Comparison of ENCODE assay signal across 8 cellular contexts in the genomic region with DNA sequence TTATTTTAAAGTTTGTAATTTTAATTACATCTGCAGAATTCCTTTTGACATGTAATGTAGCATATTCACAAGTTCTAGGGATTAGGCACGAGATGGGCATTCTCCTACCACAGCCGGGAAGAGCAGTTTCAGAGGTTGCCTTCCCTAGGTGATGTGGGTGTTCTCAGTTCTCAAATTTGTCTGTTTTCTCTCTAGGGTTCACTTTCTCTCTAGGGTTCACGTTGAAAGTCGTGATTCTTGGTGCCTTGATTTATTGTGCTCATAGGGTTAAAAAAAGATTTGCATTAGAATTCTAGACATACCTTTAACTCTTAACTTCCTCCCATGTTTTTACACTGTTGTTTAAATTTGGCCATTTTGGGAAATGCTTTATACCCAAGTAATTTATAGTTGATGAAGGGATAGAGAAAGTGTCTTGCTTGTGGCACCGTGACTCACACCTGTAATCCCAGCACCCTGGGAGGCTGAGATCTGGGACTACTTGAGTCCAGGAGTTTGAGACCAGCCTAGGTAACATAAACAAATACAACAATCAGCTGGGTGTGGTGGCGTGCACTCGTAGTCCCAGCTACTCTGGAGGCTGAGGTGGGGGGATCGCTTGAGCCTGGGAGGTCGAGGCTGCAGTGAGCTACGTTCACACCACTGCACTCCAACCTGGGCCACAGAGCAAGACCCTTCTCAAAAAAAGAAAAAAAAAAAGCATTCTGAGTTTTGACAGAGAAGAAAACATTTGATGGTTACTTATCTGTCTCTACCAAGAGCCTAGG. TPM values are rescaled to one million over a fixed set of nuclear protein-coding genes. Genes with fewer than 3 reads are reported as not detected.
DNase-seq lines count a peak whose midpoint lies in the region; ATAC-seq and TF ChIP-seq lines count a peak whose summit lies in the region.
"Had no signal": no experiment of that assay in that cellular context is flagged by ENCODE, and none has a peak within 500 bp of the region (broad histone marks: within the 10 kb centered on the region; RNA-seq: fewer than 3 reads in every experiment).

No MANE protein-coding gene starts in this region.

- H3K27ac ChIP-seq in Panc1 (ENCODE audit: low read length): peak overlapping the region; percentile 79
- peak overlapping the region; percentile 14 to 47 for H3K27ac ChIP-seq in esophagus (ENCODE audit: low read depth in 2 of 2, low read length in 1 of 2)
- H3K27ac ChIP-seq in skeletal muscle tissue (ENCODE audit: low read depth, low read length): peak overlapping the region; percentile 96

- 56 to 66% methylated on average over 10 of the region's 10 CpGs for WGBS in esophagus, 2 donors

- in situ Hi-C loops in Panc1 (cut with HindIII; ENCODE audit: low pct_unique_long_range_greater_than_20kb, low sequenced_read_pairs): no loop called here

- peak; percentile 33 for DNase-seq in ELR (ENCODE audit: low read depth)
- DNase-seq in Panc1 (ENCODE audit: low read depth, low spot score): no peak
- DNase-seq in NCI-H345 treated with DMSO at 0.1 percent for 48 hours (lab: John Stamatoyannopoulos, UW; ENCODE audit: unreplicated experiment): no peak
- no peak for DNase-seq in posterior cingulate gyrus
- DNase-seq: NCI-H146 had no signal

- H3K4me3 ChIP-seq in Panc1 (ENCODE audit: low read depth in 2 of 2, low read length in 2 of 2) (peak overlapping the region in 1 of 2 experiments; percentile 6; a peak in 2 of 4 replicates), esophagus (ENCODE audit: low read depth in 1 of 2, low read length in 2 of 2) (no peak overlapping the region), skeletal muscle tissue (ENCODE audit: low read length in 3 of 3) (no peak overlapping the region)

- ATAC-seq in Panc1 (no peak), GM18870 (IDR thresholded peaks at IDR 0.05; ENCODE audit: unreplicated experiment) (no peak)

- no TSS peak for BruUV-seq in Panc1 (replicated peaks; lab: Mats Ljungman, UMichigan)

- H3K4me1 ChIP-seq in Panc1 (ENCODE audit: control insufficient read depth, insufficient read depth, low read length) (peaks cover 24% of the 10 kb centered on the region), esophagus (ENCODE audit: control insufficient read depth in 2 of 2, insufficient read depth in 2 of 2, low read length in 1 of 2) (peaks cover 5 to 14% of the 10 kb centered on the region in 2 donors), skeletal muscle tissue (ENCODE audit: control insufficient read depth in 3 of 3, insufficient read depth in 3 of 3, low read length in 3 of 3) (peaks cover 42 to 57% (median 51%) of the 10 kb centered on the region in 3 donors)

- H3K9me3 ChIP-seq in Panc1 (ENCODE audit: control insufficient read depth, insufficient read depth, low read depth, low read length): no peaks in the 10 kb centered on the region
- H3K9me3 ChIP-seq in esophagus (ENCODE audit: control insufficient read depth in 2 of 2, insufficient read depth in 1 of 2, low read depth in 1 of 2, low read length in 1 of 2): no peaks in the 10 kb centered on the region
- H3K9me3 ChIP-seq in skeletal muscle tissue (ENCODE audit: control insufficient read depth in 3 of 3, low read length in 3 of 3): no peaks in the 10 kb centered on the region

- H3K9ac ChIP-seq in skeletal muscle tissue (ENCODE audit: low read depth in 1 of 3, low read length in 3 of 3): peak overlapping the region in 1 of 3 donors; percentile 51

- POLR2A ChIA-PET in Panc1 (lab: Charles Lee): no interaction called here

- CTCF ChIA-PET in Panc1 (lab: Charles Lee): interaction anchor here (1.0 to 1.6 kb wide), 2 partner anchors 53 to 57 kb away, joined by 3 read pairs; no protein-coding TSS in a partner anchor

- H3K27me3 ChIP-seq in Panc1 (ENCODE audit: control insufficient read depth, insufficient read depth, low read length): no peaks in the 10 kb centered on the region
- no peaks in the 10 kb centered on the region for H3K27me3 ChIP-seq in esophagus (ENCODE audit: control insufficient read depth in 1 of 2, insufficient read depth in 2 of 2, low read length in 2 of 2)
- H3K27me3 ChIP-seq in skeletal muscle tissue (ENCODE audit: control insufficient read depth in 3 of 3, insufficient read depth in 3 of 3, low read length in 3 of 3): no peaks in the 10 kb centered on the region

- H3K36me3 ChIP-seq in Panc1 (ENCODE audit: control insufficient read depth, insufficient read depth, low read length): peaks cover 4% of the 10 kb centered on the region; the same call in 1 of the 2 replicates
- H3K36me3 ChIP-seq in esophagus (ENCODE audit: control insufficient read depth in 2 of 2, insufficient read depth in 2 of 2, low read length in 1 of 2): no peaks in the 10 kb centered on the region
- peaks cover 0 to 11% (median 6%) of the 10 kb centered on the region in 3 donors for H3K36me3 ChIP-seq in skeletal muscle tissue (ENCODE audit: control insufficient read depth in 3 of 3, insufficient read depth in 3 of 3, low read length in 3 of 3)

- no peak for TF ChIP-seq CTCF in Panc1 (IDR thresholded peaks at IDR 0.05)

- intact Hi-C loops in Panc1 (cut with micrococcal nuclease; ENCODE audit: unreplicated experiment): no loop called here
- intact Hi-C loops in posterior cingulate gyrus (cut with DNase I): no loop called here

RNA-seq across cellular contexts. Expression of a gene that starts 3.6 kb away (rescaled TPM):
- total RNA-seq in Panc1 (2021; ENCODE audit: unreplicated experiment) (59.3 TPM), skeletal muscle tissue (16.7 TPM)
- polyA plus RNA-seq in Panc1 (2012; ENCODE audit: insufficient read length): 47.7 TPM
- polyA plus RNA-seq in esophagus: 10 to 100 TPM; 31.0 to 55.9 TPM

RNA-seq across cellular contexts. Expression of a gene that starts 15.4 kb away (rescaled TPM):
- total RNA-seq in Panc1 (2021; ENCODE audit: unreplicated experiment): 14.5 TPM
- polyA plus RNA-seq in Panc1 (2012; ENCODE audit: insufficient read length): 16.9 TPM
- polyA plus RNA-seq in esophagus: 1 to 10 TPM; 5.7 to 6.3 TPM
- 35.5 TPM for total RNA-seq in skeletal muscle tissue

Comparison
In these comparisons a context has a peak if more than half of its experiments do, and no peak if none do; other contexts are left out.
1. H3K27ac ChIP-seq: peak in every context shown above with its lines; median percentile 96 in skeletal muscle tissue; 79 in Panc1; 30 in esophagus.